In the genomic region with DNA sequence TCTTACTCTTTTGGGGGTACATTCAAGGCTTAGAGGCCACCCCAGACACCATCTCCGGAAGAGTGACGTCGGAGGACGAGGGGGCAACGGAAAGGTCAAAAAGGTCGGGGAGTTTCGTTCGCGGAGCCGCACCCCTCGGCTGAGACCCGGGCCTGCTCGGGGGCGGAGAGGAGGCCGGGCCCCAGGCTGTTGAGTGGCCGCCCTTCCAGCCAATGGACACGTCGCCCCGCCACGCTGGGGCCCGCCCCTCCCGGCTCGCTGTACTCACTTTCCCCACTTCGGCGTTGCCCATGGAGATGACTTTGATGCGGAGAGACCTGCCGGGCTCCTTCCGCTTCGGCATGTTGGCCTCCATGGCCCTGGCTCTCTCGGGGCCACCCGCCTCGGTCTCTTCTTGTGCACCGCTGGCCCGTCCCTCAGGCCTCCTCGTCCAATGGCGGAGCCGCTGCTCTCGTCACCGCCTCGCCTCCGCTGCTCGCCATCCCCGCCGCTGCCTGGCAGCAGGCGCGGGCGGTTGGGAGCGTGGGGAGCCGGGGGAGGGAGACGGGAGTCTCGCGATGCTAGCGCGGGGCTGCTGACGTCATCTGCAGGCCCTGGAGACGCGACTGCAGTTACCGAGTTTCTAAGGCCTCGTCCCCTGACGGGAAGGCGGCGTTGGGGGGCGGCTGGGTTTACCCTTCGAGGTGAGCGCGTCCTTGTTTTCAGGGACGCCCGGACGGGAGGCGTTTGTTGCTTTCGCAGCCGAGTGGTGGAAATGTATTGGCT, we compare ENCODE assay signal across 1 cellular context.
TF ChIP-seq lines count a peak whose summit lies in the region.

A gene (minus strand): TSS at position 406 of the 765 bp plus-strand sequence. CDS start 51 bp downstream, at position 355.

TF ChIP-seq in IMR-90, 13 proteins besides CTCF, POLR2A, EP300 and RAD21 (continued from another document):
- TF ChIP-seq, protein P1, sequence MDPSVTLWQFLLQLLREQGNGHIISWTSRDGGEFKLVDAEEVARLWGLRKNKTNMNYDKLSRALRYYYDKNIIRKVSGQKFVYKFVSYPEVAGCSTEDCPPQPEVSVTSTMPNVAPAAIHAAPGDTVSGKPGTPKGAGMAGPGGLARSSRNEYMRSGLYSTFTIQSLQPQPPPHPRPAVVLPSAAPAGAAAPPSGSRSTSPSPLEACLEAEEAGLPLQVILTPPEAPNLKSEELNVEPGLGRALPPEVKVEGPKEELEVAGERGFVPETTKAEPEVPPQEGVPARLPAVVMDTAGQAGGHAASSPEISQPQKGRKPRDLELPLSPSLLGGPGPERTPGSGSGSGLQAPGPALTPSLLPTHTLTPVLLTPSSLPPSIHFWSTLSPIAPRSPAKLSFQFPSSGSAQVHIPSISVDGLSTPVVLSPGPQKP (IDR thresholded peaks at IDR 0.05; ENCODE audit: borderline replicate concordance, low read depth, low read length), result no peak
- peak; percentile 38 for TF ChIP-seq FOS (IDR thresholded peaks at IDR 0.05; ENCODE audit: low read depth, low read length)
- peak; percentile 75; the same call in 1 of the 2 replicates for TF ChIP-seq MAZ (IDR thresholded peaks at IDR 0.05; ENCODE audit: borderline replicate concordance, low read depth, low read length)
- peak; percentile 50 for TF ChIP-seq BHLHE40 (IDR thresholded peaks at IDR 0.05; ENCODE audit: low read depth, low read length)
- no peak for TF ChIP-seq CEBPB (IDR thresholded peaks at IDR 0.05; ENCODE audit: low read depth, low read length)
- no peak for TF ChIP-seq CHD1 (IDR thresholded peaks at IDR 0.05; ENCODE audit: low read depth, low read length)
- TF ChIP-seq SMC3 (IDR thresholded peaks at IDR 0.05; ENCODE audit: low read depth, low read length), result no peak
- TF ChIP-seq, protein P2, sequence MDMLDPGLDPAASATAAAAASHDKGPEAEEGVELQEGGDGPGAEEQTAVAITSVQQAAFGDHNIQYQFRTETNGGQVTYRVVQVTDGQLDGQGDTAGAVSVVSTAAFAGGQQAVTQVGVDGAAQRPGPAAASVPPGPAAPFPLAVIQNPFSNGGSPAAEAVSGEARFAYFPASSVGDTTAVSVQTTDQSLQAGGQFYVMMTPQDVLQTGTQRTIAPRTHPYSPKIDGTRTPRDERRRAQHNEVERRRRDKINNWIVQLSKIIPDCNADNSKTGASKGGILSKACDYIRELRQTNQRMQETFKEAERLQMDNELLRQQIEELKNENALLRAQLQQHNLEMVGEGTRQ (IDR thresholded peaks at IDR 0.05; ENCODE audit: low read depth, low read length), result 0 out of 2 replicates have a peak, but pooled peaks have one; percentile 3
